8 cellular contexts compared by ENCODE assay signal in genomic region chr19:38375098-38375493, GRCh38. TPM values are rescaled to one million over a fixed set of nuclear protein-coding genes. Genes with fewer than 3 reads are reported as not detected.
DNase-seq lines count a peak whose midpoint lies in the region; ATAC-seq and TF ChIP-seq lines count a peak whose summit lies in the region.

No MANE protein-coding gene starts in this region.

- H3K27me3 ChIP-seq in BLaER1 treated with 17β-estradiol and CSF1 and Interleukin-3, amounts not matched to agents 10 nM and 100 nM = no peaks in the 10 kb centered on the region
- H3K27me3 ChIP-seq in MG63 (no peaks in the 10 kb centered on the region), mononuclear cell (ENCODE audit: insufficient read depth, low read length) (no peaks in the 10 kb centered on the region)

- no peak for DNase-seq in MG63
- no peak for DNase-seq in coronary artery (ENCODE audit: low spot score)
- DNase-seq in mucosa of gallbladder (ENCODE audit: low spot score) = no peak
- no peak for DNase-seq in NCI-H774 (lab: John Stamatoyannopoulos, UW)

- peak overlapping the region; percentile 89 to 100 (median 99) for H3K4me2 ChIP-seq in BLaER1 treated with 17β-estradiol and CSF1 and Interleukin-3, amounts not matched to agents 10 nM and 100 nM

- H3K27ac ChIP-seq in BLaER1 treated with 17β-estradiol and CSF1 and Interleukin-3, amounts not matched to agents 10 nM and 100 nM = peak overlapping the region; percentile 89 to 96 (median 93)
- H3K27ac ChIP-seq in coronary artery = peak overlapping the region; percentile 81 to 88

- H3K9me3 ChIP-seq in BLaER1 treated with 17β-estradiol and CSF1 and Interleukin-3, amounts not matched to agents 10 nM and 100 nM (replicated peaks in 1 of 11) = no peaks in the 10 kb centered on the region
- H3K9me3 ChIP-seq in MG63 = no peaks in the 10 kb centered on the region
- H3K9me3 ChIP-seq in mononuclear cell (ENCODE audit: low read depth, low read length) = no peaks in the 10 kb centered on the region

- no peak for TF ChIP-seq CTCF in coronary artery (IDR thresholded peaks at IDR 0.05)

- peaks cover 29 to 52% (median 48%) of the 10 kb centered on the region in 11 experiments; a peak in 21 of 22 replicates for H4K20me1 ChIP-seq in BLaER1 treated with 17β-estradiol and CSF1 and Interleukin-3, amounts not matched to agents 10 nM and 100 nM

- H3K9ac ChIP-seq in BLaER1 treated with 17β-estradiol and CSF1 and Interleukin-3, amounts not matched to agents 10 nM and 100 nM = peak overlapping the region; percentile 91 to 98 (median 95)

- peak overlapping the region; percentile 81 to 99 (median 87) for H3K4me3 ChIP-seq in BLaER1 treated with 17β-estradiol and CSF1 and Interleukin-3, amounts not matched to agents 10 nM and 100 nM
- H3K4me3 ChIP-seq in MG63 = peak overlapping the region; percentile 97
- H3K4me3 ChIP-seq in coronary artery = peak overlapping the region; percentile 82
- peak overlapping the region; percentile 91 for H3K4me3 ChIP-seq in mononuclear cell (ENCODE audit: low read length)

- H3K36me3 ChIP-seq in BLaER1 treated with 17β-estradiol and CSF1 and Interleukin-3, amounts not matched to agents 10 nM and 100 nM = peaks cover 38 to 42% (median 40%) of the 10 kb centered on the region in 11 experiments
- peaks cover 49% of the 10 kb centered on the region for H3K36me3 ChIP-seq in MG63

- no peak for ATAC-seq in GM21576 (IDR thresholded peaks at IDR 0.05; ENCODE audit: unreplicated experiment)
- ATAC-seq in HG02623 (IDR thresholded peaks at IDR 0.05; ENCODE audit: unreplicated experiment) = no peak

- peaks cover 19 to 26% (median 24%) of the 10 kb centered on the region in 10 experiments for H3K4me1 ChIP-seq in BLaER1 treated with 17β-estradiol and CSF1 and Interleukin-3, amounts not matched to agents 10 nM and 100 nM
- H3K4me1 ChIP-seq in mononuclear cell (ENCODE audit: insufficient read depth, low read length) = peaks cover 25% of the 10 kb centered on the region

RNA-seq across cellular contexts. Expression of gene PSMD8, which starts 0.7 kb away (rescaled TPM):
- total RNA-seq in MG63 (2014; rRNA removed; shearing (Covaris generic); ENCODE audit: low replicate concordance) = 509 and 658 TPM in 2 replicates
- total RNA-seq in mononuclear cell (88.1 TPM), mucosa of gallbladder (112 TPM)

RNA-seq across cellular contexts. Expression of gene GGN, which starts 12.7 kb away (rescaled TPM):
- not detected in 2 replicates for total RNA-seq in MG63 (2014; rRNA removed; shearing (Covaris generic); ENCODE audit: low replicate concordance)
- not detected for total RNA-seq in mononuclear cell
- total RNA-seq in mucosa of gallbladder = 1.8 TPM

RNA-seq across cellular contexts. Expression of gene SPRED3, which starts 13.4 kb away (rescaled TPM):
- 0.49 and 4.5 TPM in 2 replicates for total RNA-seq in MG63 (2014; rRNA removed; shearing (Covaris generic); ENCODE audit: low replicate concordance)
- total RNA-seq in mononuclear cell (0.10 TPM), mucosa of gallbladder (3.4 TPM)

RNA-seq across cellular contexts. Expression of gene FAM98C, which starts 27.8 kb away (rescaled TPM):
- total RNA-seq in MG63 (2014; rRNA removed; shearing (Covaris generic); ENCODE audit: low replicate concordance) = 12.7 and 15.3 TPM in 2 replicates
- 11.6 TPM for total RNA-seq in mononuclear cell
- 35.2 TPM for total RNA-seq in mucosa of gallbladder

RNA-seq across cellular contexts. Expression of gene CATSPERG, which starts 39.5 kb away (rescaled TPM):
- total RNA-seq in MG63 (2014; rRNA removed; shearing (Covaris generic); ENCODE audit: low replicate concordance) = 0.25 and 2.3 TPM in 2 replicates
- total RNA-seq in mononuclear cell (1.9 TPM), mucosa of gallbladder (11.9 TPM)
